22 cellular contexts compared by ENCODE assay signal in the genomic region with DNA sequence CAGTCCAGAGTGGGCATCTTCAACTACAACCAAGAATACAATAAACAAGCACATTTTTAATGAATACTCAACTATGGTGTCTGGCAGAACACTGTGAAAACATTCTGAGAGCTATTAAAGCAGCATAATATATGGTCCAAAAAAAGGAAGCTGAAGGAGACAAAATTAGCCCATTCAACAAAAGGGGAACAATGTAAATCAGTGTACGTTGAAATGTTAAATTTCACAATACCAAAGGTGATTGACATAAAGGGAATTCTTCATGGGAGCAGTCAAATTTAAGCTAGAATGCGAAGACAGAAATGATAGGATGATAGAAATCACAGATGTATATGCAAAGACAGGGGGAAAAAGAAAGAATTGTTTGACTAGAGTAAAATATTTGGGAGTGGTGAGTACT. TPM values are rescaled to one million over a fixed set of nuclear protein-coding genes. Genes with fewer than 3 reads are reported as not detected.
A peak's percentile ranks its signal among the peaks of the same experiment; 100 is the strongest.
DNase-seq lines count a peak whose midpoint lies in the region; ATAC-seq and TF ChIP-seq lines count a peak whose summit lies in the region.
"Had no signal": no experiment of that assay in that cellular context is flagged by ENCODE, and none has a peak within 500 bp of the region (broad histone marks: within the 10 kb centered on the region; RNA-seq: fewer than 3 reads in every experiment).

No MANE protein-coding gene starts in this region.

- intact Hi-C loops in upper lobe of right lung (cut with DNase I) (no loop called here), spleen (cut with DNase I; ENCODE audit: low total_unique reads) (no loop called here)

- DNase-seq in activated T-cell treated with anti-CD3 and anti-CD28 coated beads, Interleukin-2, amount 50 U/mL, for 24 hours, result no peak
- DNase-seq in activated T-cell treated with anti-CD3 and anti-CD28 coated beads, Interleukin-2, amount 50 U/mL, for 4 hours, result no peak
- DNase-seq in MV-4-11 (lab: John Stamatoyannopoulos, UW) (peak; percentile 77), upper lobe of right lung (no peak), substantia nigra (lab: John Stamatoyannopoulos, UW) (no peak), DMS79 treated with DMSO at 0.1 percent for 48 hours (lab: John Stamatoyannopoulos, UW) (no peak), spleen (no peak)
- DNase-seq: activated naive CD4-positive, alpha-beta T cell treated with anti-CD3 and anti-CD28 coated beads for 36 hours; CD8-positive, alpha-beta memory T cell; effector memory CD4-positive, alpha-beta T cell; glutamatergic neuron; NCI-H1092 treated with DMSO at 0.1 percent for 48 hours; NCI-H2081 treated with DMSO at 0.1 percent for 48 hours; NCI-H510A treated with DMSO at 0.1 percent for 48 hours; OCI-M1; SHP77; stimulated activated CD4-positive, alpha-beta T cell treated with anti-CD3 and anti-CD28 coated beads, Interleukin-4, amount 100 ng/mL, for 24 hours had no signal

- H3K36me3 ChIP-seq in upper lobe of right lung, result peaks cover 49% of the 10 kb centered on the region
- peaks cover 0 to 83% (median 11%) of the 10 kb centered on the region in 6 donors for H3K36me3 ChIP-seq in spleen

- no peak for ATAC-seq in activated T-cell treated with anti-CD3 and anti-CD28 coated beads, Interleukin-2, amount 50 U/mL, for 4 hours
- peak; percentile 49 for ATAC-seq in upper lobe of right lung
- ATAC-seq: activated CD4-positive, CD25-positive, alpha-beta regulatory T cell treated with anti-CD3 and anti-CD28 coated beads, Interleukin-2, amount 50 U/mL, for 24 hours; left lobe of liver had no signal

- H3K27me3 ChIP-seq in upper lobe of right lung (no peaks in the 10 kb centered on the region), spleen (replicated peaks in 1 of 7) (no peaks in the 10 kb centered on the region)

- no peak overlapping the region for H3K4me3 Mint-ChIP-seq in activated T-cell treated with anti-CD3 and anti-CD28 coated beads, Interleukin-2, amount 50 U/mL, for 24 hours
- H3K4me3 Mint-ChIP-seq in activated T-cell treated with anti-CD3 and anti-CD28 coated beads, Interleukin-2, amount 50 U/mL, for 4 hours, result no peak overlapping the region
- no peak overlapping the region for H3K4me3 Mint-ChIP-seq in activated naive CD8-positive, alpha-beta T cell
- H3K4me3 Mint-ChIP-seq: activated naive CD4-positive, alpha-beta T cell treated with anti-CD3 and anti-CD28 coated beads for 36 hours; CD8-positive, alpha-beta memory T cell had no signal

- H3K4me1 ChIP-seq in upper lobe of right lung (peaks cover 5% of the 10 kb centered on the region), spleen (peaks cover 0 to 38% (median 7%) of the 10 kb centered on the region in 6 donors)

- H3K36me3 Mint-ChIP-seq in activated T-cell treated with anti-CD3 and anti-CD28 coated beads, Interleukin-2, amount 50 U/mL, for 24 hours (ENCODE audit: low read depth), result peaks cover 78% of the 10 kb centered on the region
- peaks cover 29% of the 10 kb centered on the region for H3K36me3 Mint-ChIP-seq in activated T-cell treated with anti-CD3 and anti-CD28 coated beads, Interleukin-2, amount 50 U/mL, for 4 hours (ENCODE audit: insufficient read depth)
- peaks cover 5% of the 10 kb centered on the region for H3K36me3 Mint-ChIP-seq in activated naive CD8-positive, alpha-beta T cell

- TF ChIP-seq CTCF in upper lobe of right lung (IDR thresholded peaks at IDR 0.05) (no peak), spleen (IDR thresholded peaks at IDR 0.05 in 8 of 11, conservative IDR thresholded peaks at IDR 0.05 in 3 of 11) (no peak)

- 37 to 66% (median 55%) methylated on average over 2 of the region's 2 CpGs for WGBS in spleen, 5 donors

- H3K27ac ChIP-seq in upper lobe of right lung (no peak overlapping the region), substantia nigra (ENCODE audit: low read depth, low read length, poor library complexity, severe bottlenecking) (no peak overlapping the region), spleen (no peak overlapping the region)
- H3K27ac ChIP-seq: HL-60 had no signal

- H3K9me3 ChIP-seq in upper lobe of right lung, result no peaks in the 10 kb centered on the region
- no peaks in the 10 kb centered on the region for H3K9me3 ChIP-seq in spleen

- H3K27me3 Mint-ChIP-seq in activated T-cell treated with anti-CD3 and anti-CD28 coated beads, Interleukin-2, amount 50 U/mL, for 24 hours, result no peaks in the 10 kb centered on the region
- no peaks in the 10 kb centered on the region for H3K27me3 Mint-ChIP-seq in activated T-cell treated with anti-CD3 and anti-CD28 coated beads, Interleukin-2, amount 50 U/mL, for 4 hours (ENCODE audit: low read depth)
- no peaks in the 10 kb centered on the region for H3K27me3 Mint-ChIP-seq in activated naive CD8-positive, alpha-beta T cell
- H3K27me3 Mint-ChIP-seq: CD8-positive, alpha-beta memory T cell had no signal

- H3K4me1 Mint-ChIP-seq in activated T-cell treated with anti-CD3 and anti-CD28 coated beads, Interleukin-2, amount 50 U/mL, for 24 hours (ENCODE audit: low read depth), result peaks cover 33% of the 10 kb centered on the region
- H3K4me1 Mint-ChIP-seq in activated T-cell treated with anti-CD3 and anti-CD28 coated beads, Interleukin-2, amount 50 U/mL, for 4 hours (ENCODE audit: low read depth), result peaks cover 14% of the 10 kb centered on the region
- H3K4me1 Mint-ChIP-seq in activated naive CD8-positive, alpha-beta T cell (ENCODE audit: low read depth), result peaks cover 16% of the 10 kb centered on the region

- peak overlapping the region; percentile 92 for H3K27ac Mint-ChIP-seq in activated T-cell treated with anti-CD3 and anti-CD28 coated beads, Interleukin-2, amount 50 U/mL, for 24 hours
- H3K27ac Mint-ChIP-seq in activated naive CD8-positive, alpha-beta T cell, result peak overlapping the region; percentile 83
- H3K27ac Mint-ChIP-seq: activated naive CD4-positive, alpha-beta T cell treated with anti-CD3 and anti-CD28 coated beads for 36 hours had no signal

- no peaks in the 10 kb centered on the region for H3K9me3 Mint-ChIP-seq in activated T-cell treated with anti-CD3 and anti-CD28 coated beads, Interleukin-2, amount 50 U/mL, for 24 hours
- H3K9me3 Mint-ChIP-seq in activated T-cell treated with anti-CD3 and anti-CD28 coated beads, Interleukin-2, amount 50 U/mL, for 4 hours, result no peaks in the 10 kb centered on the region
- no peaks in the 10 kb centered on the region for H3K9me3 Mint-ChIP-seq in activated naive CD8-positive, alpha-beta T cell (ENCODE audit: low read depth)
- H3K9me3 Mint-ChIP-seq: activated naive CD4-positive, alpha-beta T cell treated with anti-CD3 and anti-CD28 coated beads for 36 hours; CD8-positive, alpha-beta memory T cell had no signal

- H3K4me3 ChIP-seq in upper lobe of right lung, result no peak overlapping the region
- no peak overlapping the region for H3K4me3 ChIP-seq in spleen
- H3K4me3 ChIP-seq: smooth muscle cell had no signal

- TF ChIP-seq POLR2A in spleen (IDR thresholded peaks at IDR 0.05), result no peak

RNA-seq across cellular contexts. Expression of a gene that starts 41.3 kb away (rescaled TPM):
- under 1 TPM in 2 of 3 donors, not detected in 1; 0.13 to 0.43 TPM for total RNA-seq in activated T-cell treated with anti-CD3 and anti-CD28 coated beads, Interleukin-2, amount 50 U/mL, for 4 hours
- 0.64 TPM for total RNA-seq in upper lobe of right lung
- 1 to 10 TPM in 2 of 7 donors, under 1 TPM in 5; 0.23 to 3.5 (median 0.39) TPM for total RNA-seq in spleen
- polyA plus RNA-seq in spleen, result under 1 TPM; 0.23 to 0.64 (median 0.48) TPM
- total RNA-seq: activated naive CD4-positive, alpha-beta T cell treated with anti-CD3 and anti-CD28 coated beads for 36 hours; left lobe of liver had no signal

RNA-seq across cellular contexts. Expression of a gene that starts 50.2 kb away (rescaled TPM):
- 10 to 100 TPM; 25.3 to 31.9 (median 29.6) TPM for total RNA-seq in activated T-cell treated with anti-CD3 and anti-CD28 coated beads, Interleukin-2, amount 50 U/mL, for 4 hours
- total RNA-seq in upper lobe of right lung (65.9 TPM), spleen (10 to 100 TPM; 40.3 to 90.8 (median 49.9) TPM)
- polyA plus RNA-seq in spleen, result 10 to 100 TPM in 2 of 3 donors, 1 to 10 TPM in 1; 9.3 to 14.3 (median 12.6) TPM
